Comparison of ENCODE assay signal across 3 cellular contexts in the genomic region with DNA sequence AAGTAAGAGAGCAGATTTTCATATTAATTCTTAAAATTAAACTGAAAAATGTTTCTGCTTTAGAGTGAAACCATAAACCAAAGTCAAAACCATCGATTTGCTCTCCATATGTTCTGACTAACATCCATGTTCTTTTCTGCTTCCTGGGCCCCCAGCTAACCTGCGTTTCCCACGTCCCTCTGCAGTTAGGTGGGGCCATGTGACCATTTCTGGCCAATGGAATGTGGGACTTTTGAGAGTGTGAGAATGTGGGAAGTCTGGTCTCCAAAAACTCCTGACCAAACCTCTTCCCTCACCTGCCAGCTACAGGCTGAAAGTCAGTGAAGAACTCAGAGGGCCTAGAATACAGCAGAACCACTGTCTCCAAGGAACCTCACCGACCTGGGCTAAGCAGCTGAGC.
TF ChIP-seq lines count a peak whose summit lies in the region.

No MANE protein-coding gene starts in this region.

TF ChIP-seq in liver, 16 proteins besides CTCF, POLR2A, EP300 and RAD21 (continued from another document):
- TF ChIP-seq, protein P1, sequence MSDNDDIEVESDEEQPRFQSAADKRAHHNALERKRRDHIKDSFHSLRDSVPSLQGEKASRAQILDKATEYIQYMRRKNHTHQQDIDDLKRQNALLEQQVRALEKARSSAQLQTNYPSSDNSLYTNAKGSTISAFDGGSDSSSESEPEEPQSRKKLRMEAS (IDR thresholded peaks at IDR 0.05): no peak
- TF ChIP-seq NR2F2 (IDR thresholded peaks at IDR 0.05) (no peak), JUND (IDR thresholded peaks at IDR 0.05) (no peak), TAF1 (conservative IDR thresholded peaks at IDR 0.05) (no peak)
- TF ChIP-seq, protein P2, sequence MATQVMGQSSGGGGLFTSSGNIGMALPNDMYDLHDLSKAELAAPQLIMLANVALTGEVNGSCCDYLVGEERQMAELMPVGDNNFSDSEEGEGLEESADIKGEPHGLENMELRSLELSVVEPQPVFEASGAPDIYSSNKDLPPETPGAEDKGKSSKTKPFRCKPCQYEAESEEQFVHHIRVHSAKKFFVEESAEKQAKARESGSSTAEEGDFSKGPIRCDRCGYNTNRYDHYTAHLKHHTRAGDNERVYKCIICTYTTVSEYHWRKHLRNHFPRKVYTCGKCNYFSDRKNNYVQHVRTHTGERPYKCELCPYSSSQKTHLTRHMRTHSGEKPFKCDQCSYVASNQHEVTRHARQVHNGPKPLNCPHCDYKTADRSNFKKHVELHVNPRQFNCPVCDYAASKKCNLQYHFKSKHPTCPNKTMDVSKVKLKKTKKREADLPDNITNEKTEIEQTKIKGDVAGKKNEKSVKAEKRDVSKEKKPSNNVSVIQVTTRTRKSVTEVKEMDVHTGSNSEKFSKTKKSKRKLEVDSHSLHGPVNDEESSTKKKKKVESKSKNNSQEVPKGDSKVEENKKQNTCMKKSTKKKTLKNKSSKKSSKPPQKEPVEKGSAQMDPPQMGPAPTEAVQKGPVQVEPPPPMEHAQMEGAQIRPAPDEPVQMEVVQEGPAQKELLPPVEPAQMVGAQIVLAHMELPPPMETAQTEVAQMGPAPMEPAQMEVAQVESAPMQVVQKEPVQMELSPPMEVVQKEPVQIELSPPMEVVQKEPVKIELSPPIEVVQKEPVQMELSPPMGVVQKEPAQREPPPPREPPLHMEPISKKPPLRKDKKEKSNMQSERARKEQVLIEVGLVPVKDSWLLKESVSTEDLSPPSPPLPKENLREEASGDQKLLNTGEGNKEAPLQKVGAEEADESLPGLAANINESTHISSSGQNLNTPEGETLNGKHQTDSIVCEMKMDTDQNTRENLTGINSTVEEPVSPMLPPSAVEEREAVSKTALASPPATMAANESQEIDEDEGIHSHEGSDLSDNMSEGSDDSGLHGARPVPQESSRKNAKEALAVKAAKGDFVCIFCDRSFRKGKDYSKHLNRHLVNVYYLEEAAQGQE (IDR thresholded peaks at IDR 0.05): no peak
- TF ChIP-seq, protein P3, sequence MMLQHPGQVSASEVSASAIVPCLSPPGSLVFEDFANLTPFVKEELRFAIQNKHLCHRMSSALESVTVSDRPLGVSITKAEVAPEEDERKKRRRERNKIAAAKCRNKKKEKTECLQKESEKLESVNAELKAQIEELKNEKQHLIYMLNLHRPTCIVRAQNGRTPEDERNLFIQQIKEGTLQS (IDR thresholded peaks at IDR 0.05): no peak

TF ChIP-seq in HepG2, 621 proteins besides CTCF, POLR2A, EP300 and RAD21:
- TF ChIP-seq, protein P4, sequence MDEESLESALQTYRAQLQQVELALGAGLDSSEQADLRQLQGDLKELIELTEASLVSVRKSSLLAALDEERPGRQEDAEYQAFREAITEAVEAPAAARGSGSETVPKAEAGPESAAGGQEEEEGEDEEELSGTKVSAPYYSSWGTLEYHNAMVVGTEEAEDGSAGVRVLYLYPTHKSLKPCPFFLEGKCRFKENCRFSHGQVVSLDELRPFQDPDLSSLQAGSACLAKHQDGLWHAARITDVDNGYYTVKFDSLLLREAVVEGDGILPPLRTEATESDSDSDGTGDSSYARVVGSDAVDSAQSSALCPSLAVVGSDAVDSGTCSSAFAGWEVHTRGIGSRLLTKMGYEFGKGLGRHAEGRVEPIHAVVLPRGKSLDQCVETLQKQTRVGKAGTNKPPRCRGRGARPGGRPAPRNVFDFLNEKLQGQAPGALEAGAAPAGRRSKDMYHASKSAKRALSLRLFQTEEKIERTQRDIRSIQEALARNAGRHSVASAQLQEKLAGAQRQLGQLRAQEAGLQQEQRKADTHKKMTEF (CRISPR knock-in tag; IDR thresholded peaks at IDR 0.05): no peak
- TF ChIP-seq TP53 (CRISPR knock-in tag; conservative IDR thresholded peaks at IDR 0.05) (no peak), ADNP (CRISPR knock-in tag; IDR thresholded peaks at IDR 0.05) (no peak), NBN (conservative IDR thresholded peaks at IDR 0.05) (no peak), NR2C2 (CRISPR knock-in tag; IDR thresholded peaks at IDR 0.05; ENCODE audit: borderline replicate concordance) (no peak), ZNF605 (CRISPR knock-in tag; IDR thresholded peaks at IDR 0.05) (no peak), GPN1 (CRISPR knock-in tag; IDR thresholded peaks at IDR 0.05; ENCODE audit: borderline replicate concordance) (no peak), ZNF788 (CRISPR knock-in tag; IDR thresholded peaks at IDR 0.05; ENCODE audit: borderline replicate concordance) (no peak), KAT2B (IDR thresholded peaks at IDR 0.05; ENCODE audit: borderline replicate concordance, low read depth, low read length) (no peak)
- TF ChIP-seq, protein P5, sequence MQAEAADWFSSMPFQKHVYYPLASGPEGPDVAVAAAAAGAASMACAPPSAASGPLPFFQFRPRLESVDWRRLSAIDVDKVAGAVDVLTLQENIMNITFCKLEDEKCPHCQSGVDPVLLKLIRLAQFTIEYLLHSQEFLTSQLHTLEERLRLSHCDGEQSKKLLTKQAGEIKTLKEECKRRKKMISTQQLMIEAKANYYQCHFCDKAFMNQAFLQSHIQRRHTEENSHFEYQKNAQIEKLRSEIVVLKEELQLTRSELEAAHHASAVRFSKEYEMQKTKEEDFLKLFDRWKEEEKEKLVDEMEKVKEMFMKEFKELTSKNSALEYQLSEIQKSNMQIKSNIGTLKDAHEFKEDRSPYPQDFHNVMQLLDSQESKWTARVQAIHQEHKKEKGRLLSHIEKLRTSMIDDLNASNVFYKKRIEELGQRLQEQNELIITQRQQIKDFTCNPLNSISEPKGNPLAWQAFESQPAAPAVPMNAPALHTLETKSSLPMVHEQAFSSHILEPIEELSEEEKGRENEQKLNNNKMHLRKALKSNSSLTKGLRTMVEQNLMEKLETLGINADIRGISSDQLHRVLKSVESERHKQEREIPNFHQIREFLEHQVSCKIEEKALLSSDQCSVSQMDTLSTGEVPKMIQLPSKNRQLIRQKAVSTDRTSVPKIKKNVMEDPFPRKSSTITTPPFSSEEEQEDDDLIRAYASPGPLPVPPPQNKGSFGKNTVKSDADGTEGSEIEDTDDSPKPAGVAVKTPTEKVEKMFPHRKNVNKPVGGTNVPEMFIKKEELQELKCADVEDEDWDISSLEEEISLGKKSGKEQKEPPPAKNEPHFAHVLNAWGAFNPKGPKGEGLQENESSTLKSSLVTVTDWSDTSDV (CRISPR knock-in tag; IDR thresholded peaks at IDR 0.05): no peak
- TF ChIP-seq, protein P6, sequence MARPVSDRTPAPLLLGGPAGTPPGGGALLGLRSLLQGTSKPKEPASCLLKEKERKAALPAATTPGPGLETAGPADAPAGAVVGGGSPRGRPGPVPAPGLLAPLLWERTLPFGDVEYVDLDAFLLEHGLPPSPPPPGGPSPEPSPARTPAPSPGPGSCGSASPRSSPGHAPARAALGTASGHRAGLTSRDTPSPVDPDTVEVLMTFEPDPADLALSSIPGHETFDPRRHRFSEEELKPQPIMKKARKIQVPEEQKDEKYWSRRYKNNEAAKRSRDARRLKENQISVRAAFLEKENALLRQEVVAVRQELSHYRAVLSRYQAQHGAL (CRISPR knock-in tag; IDR thresholded peaks at IDR 0.05; ENCODE audit: not compliant biosample characterization): no peak
- TF ChIP-seq, protein P7, sequence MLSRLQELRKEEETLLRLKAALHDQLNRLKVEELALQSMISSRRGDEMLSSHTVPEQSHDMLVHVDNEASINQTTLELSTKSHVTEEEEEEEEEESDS (CRISPR knock-in tag; IDR thresholded peaks at IDR 0.05; ENCODE audit: borderline replicate concordance): no peak

TF ChIP-seq in WTC11, 78 proteins besides CTCF, POLR2A, EP300 and RAD21 (continued from another document):
- TF ChIP-seq, protein P8, sequence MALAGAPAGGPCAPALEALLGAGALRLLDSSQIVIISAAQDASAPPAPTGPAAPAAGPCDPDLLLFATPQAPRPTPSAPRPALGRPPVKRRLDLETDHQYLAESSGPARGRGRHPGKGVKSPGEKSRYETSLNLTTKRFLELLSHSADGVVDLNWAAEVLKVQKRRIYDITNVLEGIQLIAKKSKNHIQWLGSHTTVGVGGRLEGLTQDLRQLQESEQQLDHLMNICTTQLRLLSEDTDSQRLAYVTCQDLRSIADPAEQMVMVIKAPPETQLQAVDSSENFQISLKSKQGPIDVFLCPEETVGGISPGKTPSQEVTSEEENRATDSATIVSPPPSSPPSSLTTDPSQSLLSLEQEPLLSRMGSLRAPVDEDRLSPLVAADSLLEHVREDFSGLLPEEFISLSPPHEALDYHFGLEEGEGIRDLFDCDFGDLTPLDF (CRISPR knock-in tag; IDR thresholded peaks at IDR 0.05): no peak
- no peak for TF ChIP-seq ZNF232 (CRISPR knock-in tag; IDR thresholded peaks at IDR 0.05)
- no peak for TF ChIP-seq FOXK1 (CRISPR knock-in tag; IDR thresholded peaks at IDR 0.05)
- TF ChIP-seq CBFB (CRISPR knock-in tag; IDR thresholded peaks at IDR 0.05; ENCODE audit: low read depth): no peak
